In the genomic region with DNA sequence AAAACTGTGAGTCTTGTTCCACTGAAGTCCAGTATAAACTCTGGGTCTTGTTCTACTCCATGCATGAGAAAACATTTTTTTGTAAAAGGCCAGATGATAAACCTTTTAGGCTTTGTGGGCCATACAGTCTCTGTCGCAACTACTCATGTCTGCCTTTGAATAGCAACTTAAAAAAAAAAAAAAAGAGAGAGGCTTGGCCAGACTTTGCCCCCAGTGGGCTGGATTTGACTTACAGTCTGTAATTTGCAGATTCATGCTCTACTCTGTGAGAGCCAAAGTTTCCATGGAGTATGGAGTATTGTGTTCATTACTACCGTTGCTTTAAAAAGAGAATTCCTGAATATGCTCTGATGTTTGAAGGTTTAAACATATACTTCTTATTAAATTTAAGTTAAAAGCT, we compare ENCODE assay signal across 16 cellular contexts.
DNase-seq lines count a peak whose midpoint lies in the region; ATAC-seq, FAIRE-seq and TF ChIP-seq lines count a peak whose summit lies in the region.
"Had no signal": no experiment of that assay in that cellular context is flagged by ENCODE, and none has a peak within 500 bp of the region (broad histone marks: within the 10 kb centered on the region; RNA-seq: fewer than 3 reads in every experiment).

No MANE protein-coding gene starts in this region.

- H3K9me3 Mint-ChIP-seq in T-helper 2 cell treated with Interferon-gamma antibody and Interleukin-4, amounts not matched to agents 5 μg/mL and 100 μg/mL, for 36 hours = no peaks in the 10 kb centered on the region
- H3K9me3 Mint-ChIP-seq: activated CD4-positive, alpha-beta memory T cell treated with anti-CD3 and anti-CD28 coated beads for 36 hours had no signal

- TF ChIP-seq RAD21 in A549 (conservative IDR thresholded peaks at IDR 0.05 in 1 of 2, IDR thresholded peaks at IDR 0.05 in 1 of 2) = no peak
- TF ChIP-seq RAD21 in liver (IDR thresholded peaks at IDR 0.05) = peak; percentile 51 to 53

- H3K27me3 Mint-ChIP-seq in T-helper 2 cell treated with Interferon-gamma antibody and Interleukin-4, amounts not matched to agents 5 μg/mL and 100 μg/mL, for 36 hours (ENCODE audit: low read depth) = no peaks in the 10 kb centered on the region

- H3K9ac ChIP-seq in fibroblast of lung (ENCODE audit: insufficient read depth, low read length) (no peak overlapping the region), liver (ENCODE audit: low read depth in 1 of 2, low read length in 2 of 2) (no peak overlapping the region)

- POLR2A ChIA-PET in A549 (lab: Yijun Ruan, JAX) = no interaction called here

- 0 out of 3 replicates have a peak, but pooled peaks cover 6% of the 10 kb centered on the region for H3K4me1 ChIP-seq in A549
- H3K4me1 ChIP-seq in fibroblast of lung (ENCODE audit: control insufficient read depth, extremely low read depth, insufficient read depth, low read length) = no peaks in the 10 kb centered on the region
- H3K4me1 ChIP-seq in liver (ENCODE audit: control insufficient read depth in 4 of 4, insufficient read depth in 4 of 4, low read length in 3 of 4) = peaks cover 0 to 7% (median 0%) of the 10 kb centered on the region in 4 donors
- no peaks in the 10 kb centered on the region for H3K4me1 ChIP-seq in gastroesophageal sphincter

- CTCF ChIA-PET in A549 (lab: Yijun Ruan, JAX) = interaction anchor here (0.6 kb wide), 1 partner anchor 475 kb away, joined by 3 read pairs; no protein-coding TSS in a partner anchor

- 77% methylated on average over 2 of the region's 2 CpGs for WGBS in A549 (ENCODE audit: missing lambda C conversion rate)
- 34% methylated on average over 2 of the region's 2 CpGs for WGBS in liver
- 71 to 83% methylated on average over 2 of the region's 2 CpGs for WGBS in gastroesophageal sphincter (ENCODE audit: low coverage in 1 of 2), 2 donors

- H3K79me2 ChIP-seq in fibroblast of lung (ENCODE audit: control insufficient read depth, insufficient read depth, low read length) = no peaks in the 10 kb centered on the region

- no peaks in the 10 kb centered on the region for H3K36me3 ChIP-seq in fibroblast of lung (ENCODE audit: control insufficient read depth, insufficient read depth, low read length)
- H3K36me3 ChIP-seq in liver (ENCODE audit: control insufficient read depth in 4 of 4, insufficient read depth in 3 of 4, low read depth in 1 of 4, low read length in 3 of 4) = no peaks in the 10 kb centered on the region
- H3K36me3 ChIP-seq in gastroesophageal sphincter = no peaks in the 10 kb centered on the region
- H3K36me3 ChIP-seq: tibial nerve had no signal

- H3K36me3 Mint-ChIP-seq in T-helper 2 cell treated with Interferon-gamma antibody and Interleukin-4, amounts not matched to agents 5 μg/mL and 100 μg/mL, for 36 hours (ENCODE audit: low read depth) = no peaks in the 10 kb centered on the region
- H3K36me3 Mint-ChIP-seq: activated CD4-positive, alpha-beta memory T cell treated with anti-CD3 and anti-CD28 coated beads for 36 hours had no signal

- H2AFZ ChIP-seq in fibroblast of lung (ENCODE audit: low read length) = no peak overlapping the region

- H3K27me3 ChIP-seq in fibroblast of lung (ENCODE audit: control insufficient read depth, insufficient read depth, low read length) (no peaks in the 10 kb centered on the region), liver (ENCODE audit: control insufficient read depth in 4 of 4, insufficient read depth in 4 of 4, low read length in 3 of 4) (no peaks in the 10 kb centered on the region), gastroesophageal sphincter (no peaks in the 10 kb centered on the region)
- H3K27me3 ChIP-seq: tibial nerve had no signal

- no peak for TF ChIP-seq CTCF in A549 (IDR thresholded peaks at IDR 0.05)
- TF ChIP-seq CTCF in fibroblast of lung (conservative IDR thresholded peaks at IDR 0.05 in 1 of 2, IDR thresholded peaks at IDR 0.05 in 1 of 2; ENCODE audit: low read depth in 1 of 2, low read length in 2 of 2) = peak in 1 of 2 donors; percentile 9
- TF ChIP-seq CTCF in liver (IDR thresholded peaks at IDR 0.05; ENCODE audit: low read depth, low read length, missing input control) = no peak
- no peak for TF ChIP-seq CTCF in gastroesophageal sphincter (IDR thresholded peaks at IDR 0.05)

- peak overlapping the region; percentile 21; the same call in 1 of the 3 replicates for H3K4me2 ChIP-seq in A549
- H3K4me2 ChIP-seq in fibroblast of lung (ENCODE audit: extremely low read depth, insufficient read depth, low read length) = no peak overlapping the region

- FAIRE-seq in A549 (lab: Jason Lieb, UNC) = no peak
- FAIRE-seq: D721Med had no signal

- TF ChIP-seq EP300 in A549 (IDR thresholded peaks at IDR 0.05) = no peak
- no peak for TF ChIP-seq EP300 in gastroesophageal sphincter (IDR thresholded peaks at IDR 0.05)

- DNase-seq in A549 (ENCODE audit: low read depth in 1 of 2, low spot score in 1 of 2) (peak; percentile 2 to 46), LoVo (ENCODE audit: low spot score) (peak; percentile 35), fibroblast of lung (ENCODE audit: low read depth in 2 of 2) (peak; percentile 9 to 12), NCI-H2227 treated with DMSO at 0.1 percent for 48 hours (lab: John Stamatoyannopoulos, UW) (no peak), NCI-H1092 (lab: John Stamatoyannopoulos, UW) (no peak)
- DNase-seq in T-helper 2 cell treated with Interferon-gamma antibody and Interleukin-4, amounts not matched to agents 5 μg/mL and 100 μg/mL, for 36 hours (ENCODE audit: low spot score) = no peak
- DNase-seq: activated CD4-positive, alpha-beta memory T cell treated with anti-CD3 and anti-CD28 coated beads for 36 hours; hippocampal formation; NCI-H1436 treated with DMSO at 0.1 percent for 48 hours; NCI-H526; SHP77 treated with DMSO at 0.1 percent for 48 hours had no signal

- TF ChIP-seq POLR2A in A549 (IDR thresholded peaks at IDR 0.05; ENCODE audit: low read length) (no peak), gastroesophageal sphincter (IDR thresholded peaks at IDR 0.05) (no peak)

- no peaks in the 10 kb centered on the region for H3K9me3 ChIP-seq in A549
- H3K9me3 ChIP-seq in fibroblast of lung (ENCODE audit: control insufficient read depth, insufficient read depth, low read depth, low read length) = no peaks in the 10 kb centered on the region
- no peaks in the 10 kb centered on the region for H3K9me3 ChIP-seq in liver (ENCODE audit: control insufficient read depth in 4 of 4, low read length in 3 of 4)
- no peaks in the 10 kb centered on the region for H3K9me3 ChIP-seq in gastroesophageal sphincter
- H3K9me3 ChIP-seq: tibial nerve had no signal

- no peak overlapping the region for H3K4me3 Mint-ChIP-seq in T-helper 2 cell treated with Interferon-gamma antibody and Interleukin-4, amounts not matched to agents 5 μg/mL and 100 μg/mL, for 36 hours
- H3K4me3 Mint-ChIP-seq: activated CD4-positive, alpha-beta memory T cell treated with anti-CD3 and anti-CD28 coated beads for 36 hours; activated T-helper 17 cell treated with anti-CD3 and anti-CD28 coated beads, Interleukin-2, amount 50 U/mL, for 72 hours had no signal

- no peak overlapping the region for H3K27ac Mint-ChIP-seq in T-helper 2 cell treated with Interferon-gamma antibody and Interleukin-4, amounts not matched to agents 5 μg/mL and 100 μg/mL, for 36 hours
- H3K27ac Mint-ChIP-seq: activated CD4-positive, alpha-beta memory T cell treated with anti-CD3 and anti-CD28 coated beads for 36 hours; activated T-helper 17 cell treated with anti-CD3 and anti-CD28 coated beads, Interleukin-2, amount 50 U/mL, for 72 hours had no signal

- ATAC-seq in A549 (peak in 1 of 2 experiments; percentile 68; a peak in 3 of 6 replicates), gastroesophageal sphincter (no peak)
- ATAC-seq: activated T-helper 17 cell treated with anti-CD3 and anti-CD28 coated beads, Interleukin-2, amount 50 U/mL, for 72 hours had no signal

- H3K27ac ChIP-seq in A549 (no peak overlapping the region), fibroblast of lung (ENCODE audit: insufficient read depth, low read length) (no peak overlapping the region), liver (ENCODE audit: low read depth in 1 of 2, low read length in 2 of 2) (no peak overlapping the region), gastroesophageal sphincter (no peak overlapping the region)
- H3K27ac ChIP-seq: tibial nerve had no signal

- no peaks in the 10 kb centered on the region for H3K4me1 Mint-ChIP-seq in T-helper 2 cell treated with Interferon-gamma antibody and Interleukin-4, amounts not matched to agents 5 μg/mL and 100 μg/mL, for 36 hours (ENCODE audit: low read depth)
- H3K4me1 Mint-ChIP-seq: activated T-helper 17 cell treated with anti-CD3 and anti-CD28 coated beads, Interleukin-2, amount 50 U/mL, for 72 hours had no signal

- no peaks in the 10 kb centered on the region for H4K20me1 ChIP-seq in fibroblast of lung (ENCODE audit: control insufficient read depth, extremely low read depth, insufficient read depth, low read length)

- H3K4me3 ChIP-seq in A549 = no peak overlapping the region
- no peak overlapping the region for H3K4me3 ChIP-seq in fibroblast of lung (replicated peaks in 1 of 4; ENCODE audit: control extremely low read depth in 1 of 4, insufficient read depth in 1 of 4, low read depth in 3 of 4, low read length in 4 of 4)
- H3K4me3 ChIP-seq in liver (ENCODE audit: low read depth in 1 of 3, low read length in 3 of 3) = no peak overlapping the region
- no peak overlapping the region for H3K4me3 ChIP-seq in gastroesophageal sphincter
- H3K4me3 ChIP-seq: tibial nerve had no signal

TF ChIP-seq in A549, 52 proteins besides CTCF, POLR2A, EP300 and RAD21 (continues in another document):
- TF ChIP-seq KDM5A (IDR thresholded peaks at IDR 0.05) (no peak), RARB (CRISPR knock-in tag; IDR thresholded peaks at IDR 0.05) (no peak), FOXS1 (CRISPR knock-in tag; IDR thresholded peaks at IDR 0.05) (no peak), MYC (IDR thresholded peaks at IDR 0.05; ENCODE audit: borderline replicate concordance, low read length) (no peak), HOXA7 (CRISPR knock-in tag; IDR thresholded peaks at IDR 0.05) (no peak)

TF ChIP-seq in liver, 16 proteins besides CTCF, POLR2A, EP300 and RAD21 (continues in another document):
- TF ChIP-seq, protein P1, sequence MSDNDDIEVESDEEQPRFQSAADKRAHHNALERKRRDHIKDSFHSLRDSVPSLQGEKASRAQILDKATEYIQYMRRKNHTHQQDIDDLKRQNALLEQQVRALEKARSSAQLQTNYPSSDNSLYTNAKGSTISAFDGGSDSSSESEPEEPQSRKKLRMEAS (IDR thresholded peaks at IDR 0.05) = no peak
- TF ChIP-seq, protein P2, sequence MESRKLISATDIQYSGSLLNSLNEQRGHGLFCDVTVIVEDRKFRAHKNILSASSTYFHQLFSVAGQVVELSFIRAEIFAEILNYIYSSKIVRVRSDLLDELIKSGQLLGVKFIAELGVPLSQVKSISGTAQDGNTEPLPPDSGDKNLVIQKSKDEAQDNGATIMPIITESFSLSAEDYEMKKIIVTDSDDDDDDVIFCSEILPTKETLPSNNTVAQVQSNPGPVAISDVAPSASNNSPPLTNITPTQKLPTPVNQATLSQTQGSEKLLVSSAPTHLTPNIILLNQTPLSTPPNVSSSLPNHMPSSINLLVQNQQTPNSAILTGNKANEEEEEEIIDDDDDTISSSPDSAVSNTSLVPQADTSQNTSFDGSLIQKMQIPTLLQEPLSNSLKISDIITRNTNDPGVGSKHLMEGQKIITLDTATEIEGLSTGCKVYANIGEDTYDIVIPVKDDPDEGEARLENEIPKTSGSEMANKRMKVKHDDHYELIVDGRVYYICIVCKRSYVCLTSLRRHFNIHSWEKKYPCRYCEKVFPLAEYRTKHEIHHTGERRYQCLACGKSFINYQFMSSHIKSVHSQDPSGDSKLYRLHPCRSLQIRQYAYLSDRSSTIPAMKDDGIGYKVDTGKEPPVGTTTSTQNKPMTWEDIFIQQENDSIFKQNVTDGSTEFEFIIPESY (IDR thresholded peaks at IDR 0.05) = peak; percentile 65

Comparison
In these comparisons a context has a peak if more than half of its experiments do, and no peak if none do; other contexts are left out.
1. DNase-seq: peak in A549 (2 of 2), LoVo (single experiment) and fibroblast of lung (2 of 2); none in NCI-H2227 treated with DMSO at 0.1 percent for 48 hours (single experiment), T-helper 2 cell treated with Interferon-gamma antibody and Interleukin-4, amounts not matched to agents 5 μg/mL and 100 μg/mL, for 36 hours (single experiment) and NCI-H1092 (single experiment).